In genomic region chr19:531753-532571, GRCh38 we compare ENCODE assay signal across 8 cellular contexts. TPM values are rescaled to one million over a fixed set of nuclear protein-coding genes. Genes with fewer than 3 reads are reported as not detected.
DNase-seq lines count a peak whose midpoint lies in the region; ATAC-seq and TF ChIP-seq lines count a peak whose summit lies in the region.

TSS of gene CDC34 (plus strand) at chr19:531760. CDS start at chr19:531932, 172 bp downstream.

- WGBS in liver = under 1% methylated on average over 84 of the region's 84 CpGs
- 0% methylated on average over 8 of the region's 84 CpGs for WGBS in suprapubic skin

- DNase-seq in ELR (ENCODE audit: low read depth) = peak; percentile 23
- DNase-seq in cardiac fibroblast (ENCODE audit: low read depth in 2 of 2) = no peak
- no peak for DNase-seq in suprapubic skin (ENCODE audit: low spot score in 2 of 2)
- DNase-seq in kidney glomerular epithelial cell (lab: John Stamatoyannopoulos, UW) = no peak
- no peak for DNase-seq in DMS79 treated with DMSO at 0.1 percent for 48 hours (lab: John Stamatoyannopoulos, UW)

- peaks cover 10% of the 10 kb centered on the region for H3K4me1 ChIP-seq in Loucy (ENCODE audit: insufficient read depth, low read length, poor library complexity, severe bottlenecking)
- H3K4me1 ChIP-seq in liver (ENCODE audit: control insufficient read depth in 4 of 4, insufficient read depth in 4 of 4, low read length in 3 of 4) = peaks cover 15 to 37% (median 22%) of the 10 kb centered on the region in 4 donors
- peaks cover 32% of the 10 kb centered on the region for H3K4me1 ChIP-seq in suprapubic skin

- H3K9me2 ChIP-seq in Loucy (replicated peaks; ENCODE audit: low read depth, low read length) = no peaks in the 10 kb centered on the region

- H3K9ac ChIP-seq in Loucy (ENCODE audit: low read depth, low read length, poor library complexity, severe bottlenecking) = peak within 1 kb of the TSS; percentile 95
- peak within 1 kb of the TSS; percentile 85 to 86 for H3K9ac ChIP-seq in liver (ENCODE audit: low read depth in 1 of 2, low read length in 2 of 2)

- peak within 1 kb of the TSS; percentile 86 for H3K4me2 ChIP-seq in Loucy (ENCODE audit: low read depth, low read length, poor library complexity, severe bottlenecking)

- H3K79me2 ChIP-seq in Loucy (ENCODE audit: insufficient read depth, low read length) = peaks cover 50% of the 10 kb centered on the region

- H3K27me3 ChIP-seq in Loucy (ENCODE audit: insufficient read depth, low read length, poor library complexity, severe bottlenecking) (peaks cover 8% of the 10 kb centered on the region), liver (ENCODE audit: control insufficient read depth in 4 of 4, insufficient read depth in 4 of 4, low read length in 3 of 4) (no peaks in the 10 kb centered on the region), suprapubic skin (no peaks in the 10 kb centered on the region)

- TF ChIP-seq EP300 in suprapubic skin (IDR thresholded peaks at IDR 0.05) = no peak

- peak within 1 kb of the TSS; percentile 94 to 95 for H3K27ac ChIP-seq in liver (ENCODE audit: low read depth in 1 of 2, low read length in 2 of 2)
- peak within 1 kb of the TSS; percentile 87 for H3K27ac ChIP-seq in suprapubic skin

- peak within 1 kb of the TSS; percentile 98 for H3K4me3 ChIP-seq in Loucy (ENCODE audit: low read length, poor library complexity, severe bottlenecking)
- H3K4me3 ChIP-seq in cardiac fibroblast (replicated peaks in 1 of 2; ENCODE audit: low read depth in 2 of 2, low read length in 2 of 2) = peak within 1 kb of the TSS; percentile 88 to 96
- peak within 1 kb of the TSS; percentile 81 to 83 (median 83) for H3K4me3 ChIP-seq in liver (ENCODE audit: low read depth in 1 of 3, low read length in 3 of 3)
- H3K4me3 ChIP-seq in suprapubic skin = peak within 1 kb of the TSS; percentile 86

- peak; percentile 59 for ATAC-seq in GM21381 (IDR thresholded peaks at IDR 0.05; ENCODE audit: unreplicated experiment)

- H3K9me3 ChIP-seq in Loucy (ENCODE audit: insufficient read depth, low read depth, low read length) (no peaks in the 10 kb centered on the region), liver (ENCODE audit: control insufficient read depth in 4 of 4, low read length in 3 of 4) (no peaks in the 10 kb centered on the region), suprapubic skin (no peaks in the 10 kb centered on the region)

- TF ChIP-seq RAD21 in liver (IDR thresholded peaks at IDR 0.05) = no peak

- TF ChIP-seq POLR2A in suprapubic skin (IDR thresholded peaks at IDR 0.05) = peak in 1 of 2 donors; percentile 77

- peak within 1 kb of the TSS; percentile 66 for H2AFZ ChIP-seq in Loucy (ENCODE audit: low read length)

- TF ChIP-seq CTCF in Loucy (conservative IDR thresholded peaks at IDR 0.05; ENCODE audit: low read length) (no peak), cardiac fibroblast (IDR thresholded peaks at IDR 0.05; ENCODE audit: low read depth, low read length) (no peak), liver (IDR thresholded peaks at IDR 0.05; ENCODE audit: low read depth, low read length, missing input control) (no peak), suprapubic skin (IDR thresholded peaks at IDR 0.05) (no peak)

- no peaks in the 10 kb centered on the region for H3F3A ChIP-seq in Loucy (ENCODE audit: low read depth)

- H4K20me1 ChIP-seq in Loucy (ENCODE audit: insufficient read depth, low read length, poor library complexity, severe bottlenecking) = peaks cover 33% of the 10 kb centered on the region

- H3K36me3 ChIP-seq in Loucy (ENCODE audit: insufficient read depth, low read length) = peaks cover 10% of the 10 kb centered on the region; the same call in 1 of the 2 replicates
- peaks cover 0 to 9% (median 5%) of the 10 kb centered on the region in 4 donors for H3K36me3 ChIP-seq in liver (ENCODE audit: control insufficient read depth in 4 of 4, insufficient read depth in 3 of 4, low read depth in 1 of 4, low read length in 3 of 4)
- H3K36me3 ChIP-seq in suprapubic skin = peaks cover 18% of the 10 kb centered on the region

TF ChIP-seq in liver, 16 proteins besides CTCF, POLR2A, EP300 and RAD21:
- no peak for TF ChIP-seq HNF4G (IDR thresholded peaks at IDR 0.05)

RNA-seq across cellular contexts. Expression of gene CDC34, which starts in this region (rescaled TPM):
- total RNA-seq in liver (10 to 100 TPM; 29.6 to 83.8 TPM), suprapubic skin (10 to 100 TPM; 48.3 to 90.3 (median 72.9) TPM)
- 10 to 100 TPM; 19.2 to 53.9 TPM for polyA plus RNA-seq in liver
